1 cellular context compared by ENCODE assay signal in the genomic region with DNA sequence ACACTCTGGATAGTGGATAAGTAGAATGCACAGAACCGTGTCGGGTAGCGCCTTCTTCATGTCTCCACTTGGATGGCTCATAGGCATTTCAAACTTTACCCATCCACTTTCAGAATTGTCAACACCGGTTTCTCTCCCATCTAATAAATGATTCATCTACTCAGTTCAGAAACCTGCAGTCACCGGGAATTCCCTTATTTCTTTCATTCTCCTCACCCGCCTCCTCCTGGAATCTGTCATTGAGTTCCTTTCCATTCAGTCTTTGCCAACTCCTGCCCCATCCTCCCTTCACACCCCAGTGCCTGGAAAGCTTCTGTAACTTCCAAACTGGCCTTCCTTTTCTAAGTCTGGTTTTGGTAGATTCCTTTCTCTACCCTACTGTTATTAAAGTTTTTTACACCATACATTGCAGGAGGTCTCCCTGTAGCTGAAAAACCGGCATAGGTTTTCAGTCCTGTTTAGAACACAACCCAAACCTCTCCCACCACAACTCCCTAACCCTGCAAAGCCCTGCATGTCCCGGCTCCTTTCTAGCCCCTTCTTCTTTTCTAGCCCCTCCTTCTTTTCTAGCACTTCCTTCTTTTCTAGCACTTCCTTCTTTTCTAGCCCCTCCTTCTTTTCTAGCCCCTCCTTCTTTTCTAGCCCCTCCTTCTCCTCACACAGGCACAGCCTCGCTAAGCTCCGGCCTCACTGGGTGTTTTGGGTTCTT.
TF ChIP-seq lines count a peak whose summit lies in the region.

No MANE protein-coding gene starts in this region.

TF ChIP-seq in SK-N-SH treated with all-trans-retinoic acid at 6 μM for 48 hours, 23 proteins besides CTCF, POLR2A, EP300 and RAD21 (continued from another document):
- TF ChIP-seq, protein P1, sequence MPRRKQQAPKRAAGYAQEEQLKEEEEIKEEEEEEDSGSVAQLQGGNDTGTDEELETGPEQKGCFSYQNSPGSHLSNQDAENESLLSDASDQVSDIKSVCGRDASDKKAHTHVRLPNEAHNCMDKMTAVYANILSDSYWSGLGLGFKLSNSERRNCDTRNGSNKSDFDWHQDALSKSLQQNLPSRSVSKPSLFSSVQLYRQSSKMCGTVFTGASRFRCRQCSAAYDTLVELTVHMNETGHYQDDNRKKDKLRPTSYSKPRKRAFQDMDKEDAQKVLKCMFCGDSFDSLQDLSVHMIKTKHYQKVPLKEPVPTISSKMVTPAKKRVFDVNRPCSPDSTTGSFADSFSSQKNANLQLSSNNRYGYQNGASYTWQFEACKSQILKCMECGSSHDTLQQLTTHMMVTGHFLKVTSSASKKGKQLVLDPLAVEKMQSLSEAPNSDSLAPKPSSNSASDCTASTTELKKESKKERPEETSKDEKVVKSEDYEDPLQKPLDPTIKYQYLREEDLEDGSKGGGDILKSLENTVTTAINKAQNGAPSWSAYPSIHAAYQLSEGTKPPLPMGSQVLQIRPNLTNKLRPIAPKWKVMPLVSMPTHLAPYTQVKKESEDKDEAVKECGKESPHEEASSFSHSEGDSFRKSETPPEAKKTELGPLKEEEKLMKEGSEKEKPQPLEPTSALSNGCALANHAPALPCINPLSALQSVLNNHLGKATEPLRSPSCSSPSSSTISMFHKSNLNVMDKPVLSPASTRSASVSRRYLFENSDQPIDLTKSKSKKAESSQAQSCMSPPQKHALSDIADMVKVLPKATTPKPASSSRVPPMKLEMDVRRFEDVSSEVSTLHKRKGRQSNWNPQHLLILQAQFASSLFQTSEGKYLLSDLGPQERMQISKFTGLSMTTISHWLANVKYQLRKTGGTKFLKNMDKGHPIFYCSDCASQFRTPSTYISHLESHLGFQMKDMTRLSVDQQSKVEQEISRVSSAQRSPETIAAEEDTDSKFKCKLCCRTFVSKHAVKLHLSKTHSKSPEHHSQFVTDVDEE (CRISPR knock-in tag; IDR thresholded peaks at IDR 0.05), result no peak
- TF ChIP-seq SNAI2 (CRISPR knock-in tag; IDR thresholded peaks at IDR 0.05) (no peak), BACH2 (CRISPR knock-in tag; IDR thresholded peaks at IDR 0.05; ENCODE audit: borderline replicate concordance) (no peak), ARNTL (CRISPR knock-in tag; IDR thresholded peaks at IDR 0.05; ENCODE audit: borderline replicate concordance, low read depth) (no peak), ZC3H10 (CRISPR knock-in tag; IDR thresholded peaks at IDR 0.05) (no peak), RARB (CRISPR knock-in tag; IDR thresholded peaks at IDR 0.05) (no peak), TOX (CRISPR knock-in tag; IDR thresholded peaks at IDR 0.05; ENCODE audit: borderline replicate concordance) (no peak), TCF4 (CRISPR knock-in tag; IDR thresholded peaks at IDR 0.05; ENCODE audit: borderline replicate concordance) (no peak), ZNF8 (CRISPR knock-in tag; IDR thresholded peaks at IDR 0.05) (no peak), ZNF70 (CRISPR knock-in tag; IDR thresholded peaks at IDR 0.05) (no peak), ESRRG (CRISPR knock-in tag; IDR thresholded peaks at IDR 0.05) (no peak)
- TF ChIP-seq, protein P2, sequence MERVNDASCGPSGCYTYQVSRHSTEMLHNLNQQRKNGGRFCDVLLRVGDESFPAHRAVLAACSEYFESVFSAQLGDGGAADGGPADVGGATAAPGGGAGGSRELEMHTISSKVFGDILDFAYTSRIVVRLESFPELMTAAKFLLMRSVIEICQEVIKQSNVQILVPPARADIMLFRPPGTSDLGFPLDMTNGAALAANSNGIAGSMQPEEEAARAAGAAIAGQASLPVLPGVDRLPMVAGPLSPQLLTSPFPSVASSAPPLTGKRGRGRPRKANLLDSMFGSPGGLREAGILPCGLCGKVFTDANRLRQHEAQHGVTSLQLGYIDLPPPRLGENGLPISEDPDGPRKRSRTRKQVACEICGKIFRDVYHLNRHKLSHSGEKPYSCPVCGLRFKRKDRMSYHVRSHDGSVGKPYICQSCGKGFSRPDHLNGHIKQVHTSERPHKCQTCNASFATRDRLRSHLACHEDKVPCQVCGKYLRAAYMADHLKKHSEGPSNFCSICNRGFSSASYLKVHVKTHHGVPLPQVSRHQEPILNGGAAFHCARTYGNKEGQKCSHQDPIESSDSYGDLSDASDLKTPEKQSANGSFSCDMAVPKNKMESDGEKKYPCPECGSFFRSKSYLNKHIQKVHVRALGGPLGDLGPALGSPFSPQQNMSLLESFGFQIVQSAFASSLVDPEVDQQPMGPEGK (CRISPR knock-in tag; IDR thresholded peaks at IDR 0.05; ENCODE audit: borderline replicate concordance), result no peak
- TF ChIP-seq, protein P3, sequence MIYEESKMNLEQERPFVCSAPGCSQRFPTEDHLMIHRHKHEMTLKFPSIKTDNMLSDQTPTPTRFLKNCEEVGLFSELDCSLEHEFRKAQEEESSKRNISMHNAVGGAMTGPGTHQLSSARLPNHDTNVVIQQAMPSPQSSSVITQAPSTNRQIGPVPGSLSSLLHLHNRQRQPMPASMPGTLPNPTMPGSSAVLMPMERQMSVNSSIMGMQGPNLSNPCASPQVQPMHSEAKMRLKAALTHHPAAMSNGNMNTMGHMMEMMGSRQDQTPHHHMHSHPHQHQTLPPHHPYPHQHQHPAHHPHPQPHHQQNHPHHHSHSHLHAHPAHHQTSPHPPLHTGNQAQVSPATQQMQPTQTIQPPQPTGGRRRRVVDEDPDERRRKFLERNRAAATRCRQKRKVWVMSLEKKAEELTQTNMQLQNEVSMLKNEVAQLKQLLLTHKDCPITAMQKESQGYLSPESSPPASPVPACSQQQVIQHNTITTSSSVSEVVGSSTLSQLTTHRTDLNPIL (CRISPR knock-in tag; IDR thresholded peaks at IDR 0.05; ENCODE audit: low read depth), result no peak
- TF ChIP-seq, protein P4, sequence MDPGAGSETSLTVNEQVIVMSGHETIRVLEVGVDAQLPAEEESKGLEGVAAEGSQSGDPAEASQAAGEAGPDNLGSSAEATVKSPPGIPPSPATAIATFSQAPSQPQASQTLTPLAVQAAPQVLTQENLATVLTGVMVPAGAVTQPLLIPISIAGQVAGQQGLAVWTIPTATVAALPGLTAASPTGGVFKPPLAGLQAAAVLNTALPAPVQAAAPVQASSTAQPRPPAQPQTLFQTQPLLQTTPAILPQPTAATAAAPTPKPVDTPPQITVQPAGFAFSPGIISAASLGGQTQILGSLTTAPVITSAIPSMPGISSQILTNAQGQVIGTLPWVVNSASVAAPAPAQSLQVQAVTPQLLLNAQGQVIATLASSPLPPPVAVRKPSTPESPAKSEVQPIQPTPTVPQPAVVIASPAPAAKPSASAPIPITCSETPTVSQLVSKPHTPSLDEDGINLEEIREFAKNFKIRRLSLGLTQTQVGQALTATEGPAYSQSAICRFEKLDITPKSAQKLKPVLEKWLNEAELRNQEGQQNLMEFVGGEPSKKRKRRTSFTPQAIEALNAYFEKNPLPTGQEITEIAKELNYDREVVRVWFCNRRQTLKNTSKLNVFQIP (CRISPR knock-in tag; IDR thresholded peaks at IDR 0.05; ENCODE audit: borderline replicate concordance, low read depth), result no peak
